8 cellular contexts compared by ENCODE assay signal in the genomic region with DNA sequence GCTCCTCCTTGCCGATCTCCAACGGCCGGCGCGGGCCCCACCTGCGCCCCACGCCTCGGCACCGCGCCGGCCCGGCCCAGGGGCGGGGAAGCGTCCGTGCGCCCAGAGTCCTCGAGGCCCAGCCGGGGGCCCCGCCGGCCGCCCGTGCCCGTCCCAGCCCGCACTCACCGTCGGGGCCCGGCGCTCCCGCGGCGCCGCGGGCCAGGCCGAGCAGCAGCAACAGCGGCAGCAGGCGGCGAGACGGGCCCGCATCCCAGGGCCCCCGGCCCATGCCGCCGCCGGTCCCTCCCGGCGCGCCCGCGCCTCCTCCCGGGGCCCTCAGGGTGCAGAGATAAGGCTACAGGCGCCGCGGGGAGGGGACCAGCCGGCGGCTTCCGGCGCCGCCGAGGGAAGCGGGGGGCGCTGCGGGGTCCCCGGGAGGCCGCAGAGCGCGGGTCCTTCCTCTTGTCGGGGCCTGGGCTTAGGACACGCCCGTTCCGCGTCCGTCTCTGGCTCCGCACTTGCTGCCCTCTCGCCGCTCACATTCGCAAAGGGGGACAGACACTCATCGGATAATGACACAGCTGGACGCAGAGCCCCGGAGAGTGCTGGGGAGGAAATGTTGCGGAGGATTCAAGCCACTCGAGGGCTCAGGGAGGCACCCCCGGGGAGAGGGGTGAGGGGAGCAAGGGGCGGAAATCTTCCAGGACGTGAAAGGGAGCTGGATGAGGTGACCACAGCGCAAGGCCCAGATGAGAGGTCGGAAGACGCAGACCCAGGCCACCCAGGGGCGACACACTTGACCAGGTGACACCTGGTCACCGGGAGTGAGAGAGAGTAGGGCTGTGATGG. TPM values are rescaled to one million over a fixed set of nuclear protein-coding genes. Genes with fewer than 3 reads are reported as not detected.
DNase-seq lines count a peak whose midpoint lies in the region; ATAC-seq lines count a peak whose summit lies in the region.

A gene (minus strand): TSS at position 333 of the 831 bp plus-strand sequence. CDS start 62 bp downstream, at position 271.

- H3K27ac ChIP-seq in ACC112 (ENCODE audit: low read depth, low read length) (no peak within 1 kb of the TSS), trophoblast cell (ENCODE audit: low read depth, low read length) (peak within 1 kb of the TSS; percentile 70)

- H3K4me2 ChIP-seq in trophoblast cell (ENCODE audit: low read length) = peak within 1 kb of the TSS; percentile 72

- no peaks in the 10 kb centered on the region for H3K9me3 ChIP-seq in trophoblast cell (ENCODE audit: insufficient read depth, low read depth, low read length)

- peak within 1 kb of the TSS; percentile 98 for H4K91ac ChIP-seq in trophoblast cell (ENCODE audit: low read depth, low read length)

- intact Hi-C loops in Right ventricle myocardium superior (cut with DNase I) = no loop called here

- H3K4me1 ChIP-seq in ACC112 (ENCODE audit: control insufficient read depth, insufficient read depth, low read length, unreplicated experiment) (peaks cover 6% of the 10 kb centered on the region), trophoblast cell (ENCODE audit: control insufficient read depth in 1 of 2, insufficient read depth in 2 of 2, low read length in 2 of 2) (peaks cover 23 to 32% of the 10 kb centered on the region in 2 experiments)

- peak within 1 kb of the TSS; percentile 81 for H2BK12ac ChIP-seq in trophoblast cell (ENCODE audit: low read length)

- H3K36me3 ChIP-seq in ACC112 (ENCODE audit: insufficient read depth, low read length) (no peaks in the 10 kb centered on the region), trophoblast cell (ENCODE audit: control insufficient read depth in 1 of 2, insufficient read depth in 2 of 2, low read length in 2 of 2) (no peaks in the 10 kb centered on the region)

- no peak within 1 kb of the TSS for H3K23ac ChIP-seq in trophoblast cell (ENCODE audit: low read length)

- H2AFZ ChIP-seq in ACC112 (ENCODE audit: low read length, unreplicated experiment) = peak within 1 kb of the TSS; percentile 79
- peak within 1 kb of the TSS; percentile 86 for H2AFZ ChIP-seq in trophoblast cell (ENCODE audit: insufficient read depth, low read length, poor library complexity)

- H3K14ac ChIP-seq in trophoblast cell (ENCODE audit: low read length) = peak within 1 kb of the TSS; percentile 69

- peak within 1 kb of the TSS; percentile 84 for H4K8ac ChIP-seq in trophoblast cell (ENCODE audit: low read depth, low read length)

- peak within 1 kb of the TSS; percentile 93 for H2AK5ac ChIP-seq in trophoblast cell (ENCODE audit: low read length)

- no CpG with 5 or more reads among the region's 88 CpGs for WGBS in trophoblast cell (ENCODE audit: extremely low coverage, insufficient coverage, insufficient read length)

- H3K9ac ChIP-seq in trophoblast cell (ENCODE audit: low read length) = peak within 1 kb of the TSS; percentile 73

- H3K79me1 ChIP-seq in trophoblast cell (ENCODE audit: low read length) = peaks cover 33% of the 10 kb centered on the region

- peak within 1 kb of the TSS; percentile 96 for H3K18ac ChIP-seq in trophoblast cell (ENCODE audit: low read length)

- H2BK120ac ChIP-seq in trophoblast cell (ENCODE audit: insufficient read depth, low read length, poor library complexity) = peak within 1 kb of the TSS; percentile 82

- H3K4me3 ChIP-seq in ACC112 (ENCODE audit: low read depth, low read length) (peak within 1 kb of the TSS; percentile 86), trophoblast cell (ENCODE audit: low read depth, low read length) (peak within 1 kb of the TSS; percentile 71)

- H3K79me2 ChIP-seq in ACC112 (ENCODE audit: control insufficient read depth, insufficient read depth, low read length, unreplicated experiment) (peaks cover 6% of the 10 kb centered on the region), trophoblast cell (ENCODE audit: control insufficient read depth, insufficient read depth, low read length, poor library complexity) (peaks cover 4% of the 10 kb centered on the region)

- H2BK5ac ChIP-seq in trophoblast cell (ENCODE audit: low read depth, low read length, poor library complexity) = peak within 1 kb of the TSS; percentile 90

- peak; percentile 14 for ATAC-seq in GM18499 (IDR thresholded peaks at IDR 0.05; ENCODE audit: insufficient read depth, unreplicated experiment)
- peak; percentile 57 for ATAC-seq in HG02798 (IDR thresholded peaks at IDR 0.05; ENCODE audit: poor library complexity, unreplicated experiment)
- ATAC-seq in Right ventricle myocardium superior (ENCODE audit: poor library complexity) = peak; percentile 45

- peak within 1 kb of the TSS; percentile 71 for H4K12ac ChIP-seq in trophoblast cell (ENCODE audit: low read depth, low read length)

- peak; percentile 76 for DNase-seq in NCI-H69 (lab: John Stamatoyannopoulos, UW)
- peak; percentile 29 for DNase-seq in activated gamma-delta T cell treated with Interleukin-2 at 50 U/mL for 16 hours
- DNase-seq in Right ventricle myocardium superior = peak; percentile 80
- peak; percentile 54 to 70 for DNase-seq in trophoblast cell
- no peak for DNase-seq in cerebellar nuclear complex (lab: John Stamatoyannopoulos, UW)

- H3K4ac ChIP-seq in trophoblast cell (ENCODE audit: low read depth, low read length) = peak within 1 kb of the TSS; percentile 60

- 0 out of 2 replicates have a peak, but pooled peaks cover 5% of the 10 kb centered on the region for H3K27me3 ChIP-seq in ACC112 (ENCODE audit: insufficient read depth, low read length)
- no peaks in the 10 kb centered on the region for H3K27me3 ChIP-seq in trophoblast cell (ENCODE audit: insufficient read depth, low read length)

RNA-seq across cellular contexts. Expression of the gene that starts here (rescaled TPM):
- 6.4 TPM for total RNA-seq in Right ventricle myocardium superior
- polyA plus RNA-seq in trophoblast cell (2013) = 15.6 TPM in 2 replicates

Comparison
In these comparisons a context has a peak if more than half of its experiments do, and no peak if none do; other contexts are left out.
1. DNase-seq: peak in NCI-H69 (single experiment), activated gamma-delta T cell treated with Interleukin-2 at 50 U/mL for 16 hours (single experiment), Right ventricle myocardium superior (single experiment) and trophoblast cell (2 of 2); none in cerebellar nuclear complex (0 of 2).
2. Peak in every context shown above with its lines, with median percentiles within 50 percentile points of each other: ATAC-seq.